ENCODE assay signal across 1 cellular context in the genomic region with DNA sequence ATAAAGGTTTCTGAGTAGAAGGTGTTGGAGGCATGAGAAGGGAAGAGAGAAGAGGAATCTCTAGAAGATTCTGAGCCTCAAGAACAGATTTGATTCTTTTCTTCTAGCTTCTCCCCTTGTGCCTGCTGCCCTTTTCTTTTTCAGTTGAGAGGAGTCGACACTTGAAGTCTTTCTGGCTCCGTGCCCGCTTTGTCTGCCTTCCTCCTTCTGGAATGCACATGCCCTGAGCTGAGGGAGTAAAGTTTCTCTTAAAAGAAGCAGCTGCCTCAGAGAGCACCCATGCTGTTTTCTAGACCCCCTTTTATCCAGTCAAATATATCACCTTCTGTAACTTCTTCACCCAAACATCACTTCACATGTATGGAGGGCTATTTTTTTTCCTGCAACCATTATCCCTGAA.
TF ChIP-seq lines count a peak whose summit lies in the region.

No MANE protein-coding gene starts in this region.

TF ChIP-seq in endothelial cell of umbilical vein, 7 proteins besides CTCF, POLR2A, EP300 and RAD21:
- TF ChIP-seq FOS (IDR thresholded peaks at IDR 0.05; ENCODE audit: borderline replicate concordance, insufficient read depth, low read length) (no peak), EZH2 (IDR thresholded peaks at IDR 0.05; ENCODE audit: borderline replicate concordance, low read depth, low read length, severe bottlenecking) (no peak), GATA2 (IDR thresholded peaks at IDR 0.05; ENCODE audit: insufficient read depth, insufficient read length, low read depth, low read length) (no peak)
- TF ChIP-seq, protein P1, sequence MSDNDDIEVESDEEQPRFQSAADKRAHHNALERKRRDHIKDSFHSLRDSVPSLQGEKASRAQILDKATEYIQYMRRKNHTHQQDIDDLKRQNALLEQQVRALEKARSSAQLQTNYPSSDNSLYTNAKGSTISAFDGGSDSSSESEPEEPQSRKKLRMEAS (IDR thresholded peaks at IDR 0.05; ENCODE audit: insufficient read depth, insufficient read length), result no peak
